Comparison of ENCODE assay signal across 25 cellular contexts in the genomic region with DNA sequence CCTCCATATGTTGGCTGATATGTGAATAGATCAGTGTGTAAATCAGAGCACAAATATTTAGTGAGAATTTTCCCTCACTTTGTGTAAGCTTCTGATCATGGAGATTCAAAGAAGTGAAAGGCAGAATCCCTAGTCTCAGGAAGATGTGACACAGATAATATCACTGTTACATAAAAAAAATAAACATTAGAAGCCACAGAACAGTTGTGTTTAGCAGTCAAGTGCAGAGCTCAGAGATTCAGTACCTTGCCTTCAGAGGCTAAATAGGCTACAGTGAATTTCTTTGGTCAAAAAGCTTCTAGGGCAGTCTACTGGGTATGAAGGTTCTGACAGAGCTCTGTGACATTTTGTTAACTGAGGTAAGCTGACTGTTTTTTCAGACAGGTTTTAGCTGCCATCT.
"Had no signal": no experiment of that assay in that cellular context is flagged by ENCODE, and none has a peak within 500 bp of the region (broad histone marks: within the 10 kb centered on the region; RNA-seq: fewer than 3 reads in every experiment).

No MANE protein-coding gene starts in this region.

- DNase-seq: activated CD4-positive, alpha-beta T cell treated with anti-CD3 and anti-CD28 coated beads for 48 hours; activated CD4-positive, alpha-beta T cell treated with anti-CD3 and anti-CD28 coated beads, Interleukin-2, amount 50 U/mL, for 4 hours; activated CD4-positive, CD25-positive, alpha-beta regulatory T cell treated with anti-CD3 and anti-CD28 coated beads, Interleukin-2, amount 50 U/mL, for 72 hours; activated CD8-positive, alpha-beta memory T cell treated with anti-CD3 and anti-CD28 coated beads, Interleukin-2, amount 50 U/mL, for 48 hours; activated CD8-positive, alpha-beta T cell treated with anti-CD3 and anti-CD28 coated beads, Interleukin-2, amount 10 ng/mL, durations not matched to agents 7 days and 5 days; activated naive CD4-positive, alpha-beta T cell treated with anti-CD3 and anti-CD28 coated beads, Interleukin-2, amount 50 U/mL, for 16 hours; activated naive CD8-positive, alpha-beta T cell treated with anti-CD3 and anti-CD28 coated beads, Interleukin-2, amount 10 ng/mL, durations not matched to agents 7 days and 5 days; activated T-cell treated with anti-CD3 and anti-CD28 coated beads, Interleukin-2, amount 50 U/mL, for 1 hour; adrenal gland; anterior cingulate cortex; cerebellar nuclear complex; Kasumi-1; MG63; MV-4-11; NCI-H1092 treated with DMSO at 0.1 percent for 48 hours; NCI-H1436; NCI-H1694 treated with DMSO at 0.1 percent for 48 hours; NCI-H2029 treated with DMSO at 0.1 percent for 48 hours; NCI-H510A treated with DMSO at 0.1 percent for 48 hours; NK-92 treated with Interleukin-12 subunit alpha and Interleukin-12 subunit beta, amount 100 ng/mL, for 24 hours; Peyer's patch; Right ventricle myocardium superior had no signal

- H3K9me3 ChIP-seq: adrenal gland, Peyer's patch, SJCRH30 had no signal

- H3K27me3 ChIP-seq: adrenal gland, MG63, Peyer's patch, SJCRH30 had no signal

- H3K36me3 ChIP-seq: adrenal gland, MG63, Peyer's patch, SJCRH30 had no signal

- H3K27ac ChIP-seq: adrenal gland, Peyer's patch, RWPE1, SJCRH30 had no signal

- H3K4me3 ChIP-seq: adrenal gland, MG63, Peyer's patch, SJCRH30 had no signal

- ATAC-seq: activated CD8-positive, alpha-beta T cell treated with anti-CD3 and anti-CD28 coated beads, Interleukin-2, amount 10 ng/mL, durations not matched to agents 7 days and 5 days; WTC11 had no signal

- H3K4me1 ChIP-seq: adrenal gland, Peyer's patch, SJCRH30 had no signal
